In genomic region chr5:150068961-150069618, GRCh38 we compare ENCODE assay signal across 18 cellular contexts. TPM values are rescaled to one million over a fixed set of nuclear protein-coding genes. Genes with fewer than 3 reads are reported as not detected.
DNase-seq lines count a peak whose midpoint lies in the region; ATAC-seq lines count a peak whose summit lies in the region.
"Had no signal": no experiment of that assay in that cellular context is flagged by ENCODE, and none has a peak within 500 bp of the region (broad histone marks: within the 10 kb centered on the region; RNA-seq: fewer than 3 reads in every experiment).

No MANE protein-coding gene starts in this region.

- no peak overlapping the region for H3K27ac ChIP-seq in Karpas-422 (ENCODE audit: low read length)
- H3K27ac ChIP-seq: A549, C4-2B, HL-60, PC-9 had no signal

- H3K4me3 Mint-ChIP-seq in activated naive CD8-positive, alpha-beta T cell treated with anti-CD3 and anti-CD28 coated beads, Interleukin-2, amount 10 ng/mL, durations not matched to agents 7 days and 5 days, result no peak overlapping the region
- H3K4me3 Mint-ChIP-seq in activated naive CD8-positive, alpha-beta T cell treated with anti-CD3 and anti-CD28 coated beads, Interleukin-2, amount 50 U/mL, for 24 hours, result no peak overlapping the region
- no peak overlapping the region for H3K4me3 Mint-ChIP-seq in dendritic cell treated with granulocyte-macrophage colony-stimulating factor and Interleukin-4, amounts not matched to agents 40 ng/mL and 50 ng/mL, for 4 days

- H3K4me1 ChIP-seq in Karpas-422 (ENCODE audit: low read length), result peaks cover 28% of the 10 kb centered on the region

- H3K4me1 Mint-ChIP-seq in activated naive CD8-positive, alpha-beta T cell treated with anti-CD3 and anti-CD28 coated beads, Interleukin-2, amount 10 ng/mL, durations not matched to agents 7 days and 5 days, result peaks cover 13% of the 10 kb centered on the region
- peaks cover 12% of the 10 kb centered on the region for H3K4me1 Mint-ChIP-seq in activated naive CD8-positive, alpha-beta T cell treated with anti-CD3 and anti-CD28 coated beads, Interleukin-2, amount 50 U/mL, for 24 hours
- peaks cover 66% of the 10 kb centered on the region for H3K4me1 Mint-ChIP-seq in dendritic cell treated with granulocyte-macrophage colony-stimulating factor and Interleukin-4, amounts not matched to agents 40 ng/mL and 50 ng/mL, for 4 days (ENCODE audit: low read depth)

- H3K4me3 ChIP-seq in Karpas-422 (ENCODE audit: low read length), result no peak overlapping the region
- H3K4me3 ChIP-seq: A549, PC-9 had no signal

- no peak overlapping the region for H3K27ac Mint-ChIP-seq in activated naive CD8-positive, alpha-beta T cell treated with anti-CD3 and anti-CD28 coated beads, Interleukin-2, amount 10 ng/mL, durations not matched to agents 7 days and 5 days
- no peak overlapping the region for H3K27ac Mint-ChIP-seq in activated naive CD8-positive, alpha-beta T cell treated with anti-CD3 and anti-CD28 coated beads, Interleukin-2, amount 50 U/mL, for 24 hours
- peak overlapping the region; percentile 98 for H3K27ac Mint-ChIP-seq in dendritic cell treated with granulocyte-macrophage colony-stimulating factor and Interleukin-4, amounts not matched to agents 40 ng/mL and 50 ng/mL, for 4 days

- no peak overlapping the region for H3K4me2 ChIP-seq in Karpas-422 (ENCODE audit: low read depth, low read length, poor library complexity, severe bottlenecking)
- H3K4me2 ChIP-seq: A549, PC-9 had no signal

- DNase-seq in activated naive CD8-positive, alpha-beta T cell treated with anti-CD3 and anti-CD28 coated beads, Interleukin-2, amount 10 ng/mL, durations not matched to agents 7 days and 5 days, result peak; percentile 7
- no peak for DNase-seq in activated naive CD8-positive, alpha-beta T cell treated with anti-CD3 and anti-CD28 coated beads, Interleukin-2, amount 50 U/mL, for 24 hours
- DNase-seq in mesenteric fat pad (ENCODE audit: low spot score) (peak; percentile 74), Karpas-422 (no peak), NCI-H1694 treated with DMSO at 0.1 percent for 48 hours (lab: John Stamatoyannopoulos, UW) (no peak)
- no peak for DNase-seq in stimulated activated CD8-positive, alpha-beta memory T cell treated with anti-CD3 and anti-CD28 coated beads, Interleukin-4, amount 100 ng/mL, for 48 hours
- DNase-seq: GF-D8, MV-4-11, NCI-H1417 treated with DMSO at 0.1 percent for 48 hours, NCI-H2029 treated with DMSO at 0.1 percent for 48 hours, NCI-H2171 treated with DMSO at 0.1 percent for 48 hours, NCI-H446 treated with DMSO at 0.1 percent for 48 hours had no signal

- H4K20me1 ChIP-seq in Karpas-422 (ENCODE audit: insufficient read depth, low read depth, low read length), result no peaks in the 10 kb centered on the region

- H3K9me2 ChIP-seq in Karpas-422 (replicated peaks; ENCODE audit: insufficient read depth, low read length), result no peaks in the 10 kb centered on the region

- intact Hi-C loops in dendritic cell treated with granulocyte-macrophage colony-stimulating factor and Interleukin-4, amounts not matched to agents 40 ng/mL and 50 ng/mL, for 4 days (cut with micrococcal nuclease), result no loop called here

- H3K27me3 Mint-ChIP-seq in activated naive CD8-positive, alpha-beta T cell treated with anti-CD3 and anti-CD28 coated beads, Interleukin-2, amount 10 ng/mL, durations not matched to agents 7 days and 5 days, result peaks cover 6% of the 10 kb centered on the region
- peaks cover 4% of the 10 kb centered on the region for H3K27me3 Mint-ChIP-seq in activated naive CD8-positive, alpha-beta T cell treated with anti-CD3 and anti-CD28 coated beads, Interleukin-2, amount 50 U/mL, for 24 hours
- H3K27me3 Mint-ChIP-seq in dendritic cell treated with granulocyte-macrophage colony-stimulating factor and Interleukin-4, amounts not matched to agents 40 ng/mL and 50 ng/mL, for 4 days, result no peaks in the 10 kb centered on the region

- H3K27me3 ChIP-seq in Karpas-422 (ENCODE audit: low read length), result no peaks in the 10 kb centered on the region

- no peaks in the 10 kb centered on the region for H3K9me3 ChIP-seq in Karpas-422 (ENCODE audit: low read length)
- H3K9me3 ChIP-seq: A549 had no signal

- no peak overlapping the region for H2AFZ ChIP-seq in Karpas-422 (ENCODE audit: low read length)
- H2AFZ ChIP-seq: PC-9 had no signal

- POLR2A ChIA-PET in activated naive CD8-positive, alpha-beta T cell treated with anti-CD3 and anti-CD28 coated beads, Interleukin-2, amount 10 ng/mL, durations not matched to agents 7 days and 5 days (lab: Charles Lee), result interaction anchor here (0.6 kb wide), 1 partner anchor 49 kb away, joined by 4 read pairs; no protein-coding TSS in a partner anchor

- H3K36me3 Mint-ChIP-seq in activated naive CD8-positive, alpha-beta T cell treated with anti-CD3 and anti-CD28 coated beads, Interleukin-2, amount 10 ng/mL, durations not matched to agents 7 days and 5 days, result no peaks in the 10 kb centered on the region
- H3K36me3 Mint-ChIP-seq in activated naive CD8-positive, alpha-beta T cell treated with anti-CD3 and anti-CD28 coated beads, Interleukin-2, amount 50 U/mL, for 24 hours (ENCODE audit: low read depth), result no peaks in the 10 kb centered on the region
- peaks cover 69% of the 10 kb centered on the region for H3K36me3 Mint-ChIP-seq in dendritic cell treated with granulocyte-macrophage colony-stimulating factor and Interleukin-4, amounts not matched to agents 40 ng/mL and 50 ng/mL, for 4 days (ENCODE audit: low read depth)

- H3K79me2 ChIP-seq in Karpas-422 (ENCODE audit: low read length), result no peaks in the 10 kb centered on the region

- no peak for ATAC-seq in activated naive CD8-positive, alpha-beta T cell treated with anti-CD3 and anti-CD28 coated beads, Interleukin-2, amount 10 ng/mL, durations not matched to agents 7 days and 5 days (ENCODE audit: low read depth)
- ATAC-seq in activated naive CD8-positive, alpha-beta T cell treated with anti-CD3 and anti-CD28 coated beads, Interleukin-2, amount 50 U/mL, for 24 hours, result no peak
- ATAC-seq: A549 had no signal

- H3K9ac ChIP-seq in Karpas-422 (ENCODE audit: low read length), result no peak overlapping the region

- H3K9me3 Mint-ChIP-seq in activated naive CD8-positive, alpha-beta T cell treated with anti-CD3 and anti-CD28 coated beads, Interleukin-2, amount 10 ng/mL, durations not matched to agents 7 days and 5 days, result no peaks in the 10 kb centered on the region
- no peaks in the 10 kb centered on the region for H3K9me3 Mint-ChIP-seq in activated naive CD8-positive, alpha-beta T cell treated with anti-CD3 and anti-CD28 coated beads, Interleukin-2, amount 50 U/mL, for 24 hours
- H3K9me3 Mint-ChIP-seq in dendritic cell treated with granulocyte-macrophage colony-stimulating factor and Interleukin-4, amounts not matched to agents 40 ng/mL and 50 ng/mL, for 4 days, result no peaks in the 10 kb centered on the region

- no peaks in the 10 kb centered on the region for H3K36me3 ChIP-seq in Karpas-422 (ENCODE audit: insufficient read depth, low read length)

RNA-seq across cellular contexts. Expression of gene CSF1R, which starts 17.3 kb away (rescaled TPM):
- total RNA-seq in activated naive CD8-positive, alpha-beta T cell treated with anti-CD3 and anti-CD28 coated beads, Interleukin-2, amount 10 ng/mL, durations not matched to agents 7 days and 5 days, result 1 to 10 TPM; 3.4 to 3.6 TPM
- total RNA-seq in mesenteric fat pad, result 58.6 TPM
- total RNA-seq in Karpas-422 (2014; rRNA removed; shearing (Covaris generic); ENCODE audit: low replicate concordance), result not detected in 2 replicates
- total RNA-seq: SK-MEL-5 had no signal

Comparison
In these comparisons a context has a peak if more than half of its experiments do, and no peak if none do; other contexts are left out.
1. DNase-seq: peak in activated naive CD8-positive, alpha-beta T cell treated with anti-CD3 and anti-CD28 coated beads, Interleukin-2, amount 10 ng/mL, durations not matched to agents 7 days and 5 days (single experiment) and mesenteric fat pad (single experiment); none in activated naive CD8-positive, alpha-beta T cell treated with anti-CD3 and anti-CD28 coated beads, Interleukin-2, amount 50 U/mL, for 24 hours (single experiment), stimulated activated CD8-positive, alpha-beta memory T cell treated with anti-CD3 and anti-CD28 coated beads, Interleukin-4, amount 100 ng/mL, for 48 hours (single experiment), Karpas-422 (single experiment) and NCI-H1694 treated with DMSO at 0.1 percent for 48 hours (single experiment).
2. RNA of gene CSF1R, which starts 17.3 kb away (total RNA-seq): 58.6 TPM in mesenteric fat pad (single experiment); 3.4 to 3.6 TPM in activated naive CD8-positive, alpha-beta T cell treated with anti-CD3 and anti-CD28 coated beads, Interleukin-2, amount 10 ng/mL, durations not matched to agents 7 days and 5 days and not detected in Karpas-422; every median in the first group is over 10 times any median in the second.